ENCODE assay signal across 12 cellular contexts in the genomic region with DNA sequence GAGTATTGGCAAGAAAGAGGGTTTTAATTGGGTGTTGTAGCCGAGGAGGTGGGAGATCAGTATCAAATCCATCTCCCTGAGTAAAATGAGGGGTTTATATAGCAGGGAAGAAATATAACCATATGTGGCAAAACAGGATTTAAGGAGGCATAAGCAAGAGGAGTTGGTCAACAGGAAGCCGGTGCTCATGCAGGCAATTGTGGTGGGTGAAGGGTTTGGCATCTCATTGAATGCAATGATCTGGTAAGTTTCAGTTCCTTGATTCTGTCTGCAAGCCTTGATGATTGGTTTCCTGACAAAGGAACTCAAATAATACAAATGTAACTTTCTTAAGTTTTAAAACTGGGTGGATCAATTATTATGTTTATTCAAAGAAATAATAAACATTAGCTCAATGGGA.
A peak's percentile ranks its signal among the peaks of the same experiment; 100 is the strongest.
DNase-seq lines count a peak whose midpoint lies in the region; ATAC-seq, FAIRE-seq and TF ChIP-seq lines count a peak whose summit lies in the region.
"Had no signal": no experiment of that assay in that cellular context is flagged by ENCODE, and none has a peak within 500 bp of the region (broad histone marks: within the 10 kb centered on the region; RNA-seq: fewer than 3 reads in every experiment).

No MANE protein-coding gene starts in this region.

- ATAC-seq in GM21381 (IDR thresholded peaks at IDR 0.05; ENCODE audit: unreplicated experiment) (peak; percentile 99), HG03139 (IDR thresholded peaks at IDR 0.05; ENCODE audit: unreplicated experiment) (peak; percentile 97), GM21717 (IDR thresholded peaks at IDR 0.05; ENCODE audit: unreplicated experiment) (no peak)
- no peak for ATAC-seq in stimulated activated effector memory CD8-positive, alpha-beta T cell treated with anti-CD3 and anti-CD28 coated beads, Interleukin-12 subunit alpha, Interleukin-12 subunit beta, amount 100 ng/mL, for 72 hours

- H3K27ac Mint-ChIP-seq in stimulated activated effector memory CD8-positive, alpha-beta T cell treated with anti-CD3 and anti-CD28 coated beads, Interleukin-12 subunit alpha, Interleukin-12 subunit beta, amount 100 ng/mL, for 72 hours, result no peak overlapping the region
- H3K27ac Mint-ChIP-seq: CD4-positive, alpha-beta memory T cell had no signal

- H3K4me3 Mint-ChIP-seq in stimulated activated effector memory CD8-positive, alpha-beta T cell treated with anti-CD3 and anti-CD28 coated beads, Interleukin-12 subunit alpha, Interleukin-12 subunit beta, amount 100 ng/mL, for 72 hours, result no peak overlapping the region
- H3K4me3 Mint-ChIP-seq: CD4-positive, alpha-beta memory T cell had no signal

- H3K4me1 Mint-ChIP-seq in stimulated activated effector memory CD8-positive, alpha-beta T cell treated with anti-CD3 and anti-CD28 coated beads, Interleukin-12 subunit alpha, Interleukin-12 subunit beta, amount 100 ng/mL, for 72 hours, result no peaks in the 10 kb centered on the region
- H3K4me1 Mint-ChIP-seq: CD4-positive, alpha-beta memory T cell had no signal

- peak; percentile 33 for FAIRE-seq in GM12891 (lab: Jason Lieb, UNC)
- no peak for FAIRE-seq in urothelium cell line (lab: Jason Lieb, UNC)
- FAIRE-seq: small intestine had no signal

- H3K4me3 ChIP-seq in Peyer's patch, result no peak overlapping the region

- no peaks in the 10 kb centered on the region for H3K36me3 Mint-ChIP-seq in stimulated activated effector memory CD8-positive, alpha-beta T cell treated with anti-CD3 and anti-CD28 coated beads, Interleukin-12 subunit alpha, Interleukin-12 subunit beta, amount 100 ng/mL, for 72 hours
- H3K36me3 Mint-ChIP-seq: CD4-positive, alpha-beta memory T cell had no signal

- H3K27me3 ChIP-seq in Peyer's patch, result no peaks in the 10 kb centered on the region

- TF ChIP-seq CTCF in Peyer's patch (IDR thresholded peaks at IDR 0.05), result no peak

- H3K36me3 ChIP-seq in Peyer's patch, result no peaks in the 10 kb centered on the region

- no peak for DNase-seq in GM12891 (ENCODE audit: insufficient read length, low spot score)
- peak in 2 of 3 donors; percentile 43 to 54 for DNase-seq in Peyer's patch
- DNase-seq in urothelium cell line (ENCODE audit: low spot score), result no peak
- no peak for DNase-seq in COLO668 (lab: John Stamatoyannopoulos, UW; ENCODE audit: unreplicated experiment)
- no peak for DNase-seq in stimulated activated effector memory CD8-positive, alpha-beta T cell treated with anti-CD3 and anti-CD28 coated beads, Interleukin-12 subunit alpha, Interleukin-12 subunit beta, amount 100 ng/mL, for 72 hours (ENCODE audit: low spot score in 2 of 2)
- DNase-seq: activated CD4-positive, alpha-beta T cell treated with anti-CD3 and anti-CD28 coated beads, Interleukin-2, amount 50 U/mL, for 4 hours; CD4-positive, alpha-beta memory T cell; small intestine had no signal

- H3K9me3 Mint-ChIP-seq in stimulated activated effector memory CD8-positive, alpha-beta T cell treated with anti-CD3 and anti-CD28 coated beads, Interleukin-12 subunit alpha, Interleukin-12 subunit beta, amount 100 ng/mL, for 72 hours, result no peaks in the 10 kb centered on the region

- no peaks in the 10 kb centered on the region for H3K4me1 ChIP-seq in Peyer's patch

- TF ChIP-seq POLR2A in GM12891 (IDR thresholded peaks at IDR 0.05; ENCODE audit: low read depth, low read length) (no peak), Peyer's patch (IDR thresholded peaks at IDR 0.05) (no peak)

- peak overlapping the region in 1 of 4 donors; percentile 18 for H3K27ac ChIP-seq in Peyer's patch
- H3K27ac ChIP-seq: RWPE1 had no signal

- H3K9me3 ChIP-seq in Peyer's patch, result no peaks in the 10 kb centered on the region

TF ChIP-seq in GM12891, 5 proteins besides CTCF, POLR2A, EP300 and RAD21:
- peak; percentile 91 for TF ChIP-seq SPI1 (IDR thresholded peaks at IDR 0.05; ENCODE audit: low read depth, low read length)
- no peak for TF ChIP-seq POLR2AphosphoS5 (IDR thresholded peaks at IDR 0.05; ENCODE audit: low read depth, low read length)

Comparison
In these comparisons a context has a peak if more than half of its experiments do, and no peak if none do; other contexts are left out.
1. DNase-seq: peak in Peyer's patch (2 of 3); none in GM12891 (single experiment), urothelium cell line (single experiment), COLO668 (single experiment) and stimulated activated effector memory CD8-positive, alpha-beta T cell treated with anti-CD3 and anti-CD28 coated beads, Interleukin-12 subunit alpha, Interleukin-12 subunit beta, amount 100 ng/mL, for 72 hours (0 of 2).
2. ATAC-seq: peak in GM21381 (single experiment) and HG03139 (single experiment); none in stimulated activated effector memory CD8-positive, alpha-beta T cell treated with anti-CD3 and anti-CD28 coated beads, Interleukin-12 subunit alpha, Interleukin-12 subunit beta, amount 100 ng/mL, for 72 hours (single experiment) and GM21717 (single experiment).